ENCODE assay signal across 1 cellular context in the genomic region with DNA sequence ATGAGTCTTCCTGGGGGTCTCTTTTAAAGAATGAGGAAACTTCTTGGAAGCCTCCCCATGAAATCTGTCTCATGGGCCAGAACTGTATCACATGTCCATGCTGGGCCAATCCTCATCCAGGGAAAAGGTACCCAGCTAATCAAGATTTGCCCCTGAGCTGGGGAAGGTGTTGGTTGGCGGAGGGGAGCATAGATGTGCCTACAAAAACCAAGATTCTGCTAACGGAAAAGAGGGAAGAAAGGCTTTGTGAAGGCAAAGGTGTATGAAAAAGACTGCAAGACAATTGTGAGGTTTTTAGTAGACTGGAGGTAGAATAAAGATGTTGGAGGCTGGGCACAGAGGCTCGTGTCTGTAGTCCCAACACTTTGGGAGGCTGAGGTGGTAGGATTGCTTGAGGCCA.
TF ChIP-seq lines count a peak whose summit lies in the region.

No MANE protein-coding gene starts in this region.

TF ChIP-seq in WTC11, 78 proteins besides CTCF, POLR2A, EP300 and RAD21 (continued from another document):
- TF ChIP-seq, protein P1, sequence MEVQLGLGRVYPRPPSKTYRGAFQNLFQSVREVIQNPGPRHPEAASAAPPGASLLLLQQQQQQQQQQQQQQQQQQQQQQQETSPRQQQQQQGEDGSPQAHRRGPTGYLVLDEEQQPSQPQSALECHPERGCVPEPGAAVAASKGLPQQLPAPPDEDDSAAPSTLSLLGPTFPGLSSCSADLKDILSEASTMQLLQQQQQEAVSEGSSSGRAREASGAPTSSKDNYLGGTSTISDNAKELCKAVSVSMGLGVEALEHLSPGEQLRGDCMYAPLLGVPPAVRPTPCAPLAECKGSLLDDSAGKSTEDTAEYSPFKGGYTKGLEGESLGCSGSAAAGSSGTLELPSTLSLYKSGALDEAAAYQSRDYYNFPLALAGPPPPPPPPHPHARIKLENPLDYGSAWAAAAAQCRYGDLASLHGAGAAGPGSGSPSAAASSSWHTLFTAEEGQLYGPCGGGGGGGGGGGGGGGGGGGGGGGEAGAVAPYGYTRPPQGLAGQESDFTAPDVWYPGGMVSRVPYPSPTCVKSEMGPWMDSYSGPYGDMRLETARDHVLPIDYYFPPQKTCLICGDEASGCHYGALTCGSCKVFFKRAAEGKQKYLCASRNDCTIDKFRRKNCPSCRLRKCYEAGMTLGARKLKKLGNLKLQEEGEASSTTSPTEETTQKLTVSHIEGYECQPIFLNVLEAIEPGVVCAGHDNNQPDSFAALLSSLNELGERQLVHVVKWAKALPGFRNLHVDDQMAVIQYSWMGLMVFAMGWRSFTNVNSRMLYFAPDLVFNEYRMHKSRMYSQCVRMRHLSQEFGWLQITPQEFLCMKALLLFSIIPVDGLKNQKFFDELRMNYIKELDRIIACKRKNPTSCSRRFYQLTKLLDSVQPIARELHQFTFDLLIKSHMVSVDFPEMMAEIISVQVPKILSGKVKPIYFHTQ (CRISPR knock-in tag; IDR thresholded peaks at IDR 0.05), result no peak
- TF ChIP-seq, protein P2, sequence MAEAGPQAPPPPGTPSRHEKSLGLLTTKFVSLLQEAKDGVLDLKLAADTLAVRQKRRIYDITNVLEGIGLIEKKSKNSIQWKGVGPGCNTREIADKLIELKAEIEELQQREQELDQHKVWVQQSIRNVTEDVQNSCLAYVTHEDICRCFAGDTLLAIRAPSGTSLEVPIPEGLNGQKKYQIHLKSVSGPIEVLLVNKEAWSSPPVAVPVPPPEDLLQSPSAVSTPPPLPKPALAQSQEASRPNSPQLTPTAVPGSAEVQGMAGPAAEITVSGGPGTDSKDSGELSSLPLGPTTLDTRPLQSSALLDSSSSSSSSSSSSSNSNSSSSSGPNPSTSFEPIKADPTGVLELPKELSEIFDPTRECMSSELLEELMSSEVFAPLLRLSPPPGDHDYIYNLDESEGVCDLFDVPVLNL (CRISPR knock-in tag; IDR thresholded peaks at IDR 0.05; ENCODE audit: borderline replicate concordance, low read depth), result no peak
- TF ChIP-seq ZNF138 (CRISPR knock-in tag; conservative IDR thresholded peaks at IDR 0.05) (no peak), IRF2 (CRISPR knock-in tag; IDR thresholded peaks at IDR 0.05; ENCODE audit: borderline replicate concordance, low read depth) (no peak)
TF ChIP-seq in WTC11: peak in this region for 0.
